Comparison of ENCODE assay signal across 1 cellular context in the genomic region with DNA sequence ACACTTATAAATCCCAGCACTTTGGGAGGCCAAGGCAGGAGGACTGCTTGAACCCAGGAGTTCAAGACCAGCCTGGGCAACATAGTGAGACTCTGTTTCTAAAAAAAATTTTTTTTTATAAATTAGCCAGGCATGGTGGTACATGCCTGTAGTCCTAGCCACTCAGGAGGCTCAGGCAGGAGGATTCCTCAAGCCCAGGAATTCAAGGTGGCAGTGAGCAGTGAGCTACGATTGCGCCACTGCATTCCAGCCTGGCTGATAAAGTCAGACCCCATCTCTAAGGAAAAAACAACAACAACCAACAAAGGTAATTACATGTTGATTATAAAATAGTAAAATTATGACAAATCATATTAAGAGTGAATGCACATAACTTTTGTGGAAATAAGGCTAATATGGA.
TF ChIP-seq lines count a peak whose summit lies in the region.

No MANE protein-coding gene starts in this region.

TF ChIP-seq in GM23338, 12 proteins besides CTCF, POLR2A, EP300 and RAD21:
- TF ChIP-seq STAT1 (IDR thresholded peaks at IDR 0.05; ENCODE audit: unreplicated experiment) (no peak), EZH2phosphoT487 (IDR thresholded peaks at IDR 0.05; ENCODE audit: unreplicated experiment) (no peak), NANOG (IDR thresholded peaks at IDR 0.05; ENCODE audit: borderline replicate concordance) (no peak), POLR2AphosphoS5 (IDR thresholded peaks at IDR 0.05; ENCODE audit: low read depth) (no peak), ZNF114 (CRISPR knock-in tag; IDR thresholded peaks at IDR 0.05) (no peak), CREB1 (CRISPR knock-in tag; IDR thresholded peaks at IDR 0.05; ENCODE audit: low read depth) (no peak), JUNB (IDR thresholded peaks at IDR 0.05; ENCODE audit: unreplicated experiment) (no peak), ZNF331 (CRISPR knock-in tag; IDR thresholded peaks at IDR 0.05; ENCODE audit: low read depth) (no peak), EZH2 (IDR thresholded peaks at IDR 0.05; ENCODE audit: low read depth, unreplicated experiment) (no peak)
- TF ChIP-seq, protein P1, sequence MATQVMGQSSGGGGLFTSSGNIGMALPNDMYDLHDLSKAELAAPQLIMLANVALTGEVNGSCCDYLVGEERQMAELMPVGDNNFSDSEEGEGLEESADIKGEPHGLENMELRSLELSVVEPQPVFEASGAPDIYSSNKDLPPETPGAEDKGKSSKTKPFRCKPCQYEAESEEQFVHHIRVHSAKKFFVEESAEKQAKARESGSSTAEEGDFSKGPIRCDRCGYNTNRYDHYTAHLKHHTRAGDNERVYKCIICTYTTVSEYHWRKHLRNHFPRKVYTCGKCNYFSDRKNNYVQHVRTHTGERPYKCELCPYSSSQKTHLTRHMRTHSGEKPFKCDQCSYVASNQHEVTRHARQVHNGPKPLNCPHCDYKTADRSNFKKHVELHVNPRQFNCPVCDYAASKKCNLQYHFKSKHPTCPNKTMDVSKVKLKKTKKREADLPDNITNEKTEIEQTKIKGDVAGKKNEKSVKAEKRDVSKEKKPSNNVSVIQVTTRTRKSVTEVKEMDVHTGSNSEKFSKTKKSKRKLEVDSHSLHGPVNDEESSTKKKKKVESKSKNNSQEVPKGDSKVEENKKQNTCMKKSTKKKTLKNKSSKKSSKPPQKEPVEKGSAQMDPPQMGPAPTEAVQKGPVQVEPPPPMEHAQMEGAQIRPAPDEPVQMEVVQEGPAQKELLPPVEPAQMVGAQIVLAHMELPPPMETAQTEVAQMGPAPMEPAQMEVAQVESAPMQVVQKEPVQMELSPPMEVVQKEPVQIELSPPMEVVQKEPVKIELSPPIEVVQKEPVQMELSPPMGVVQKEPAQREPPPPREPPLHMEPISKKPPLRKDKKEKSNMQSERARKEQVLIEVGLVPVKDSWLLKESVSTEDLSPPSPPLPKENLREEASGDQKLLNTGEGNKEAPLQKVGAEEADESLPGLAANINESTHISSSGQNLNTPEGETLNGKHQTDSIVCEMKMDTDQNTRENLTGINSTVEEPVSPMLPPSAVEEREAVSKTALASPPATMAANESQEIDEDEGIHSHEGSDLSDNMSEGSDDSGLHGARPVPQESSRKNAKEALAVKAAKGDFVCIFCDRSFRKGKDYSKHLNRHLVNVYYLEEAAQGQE (IDR thresholded peaks at IDR 0.05; ENCODE audit: unreplicated experiment): no peak
- TF ChIP-seq, protein P2, sequence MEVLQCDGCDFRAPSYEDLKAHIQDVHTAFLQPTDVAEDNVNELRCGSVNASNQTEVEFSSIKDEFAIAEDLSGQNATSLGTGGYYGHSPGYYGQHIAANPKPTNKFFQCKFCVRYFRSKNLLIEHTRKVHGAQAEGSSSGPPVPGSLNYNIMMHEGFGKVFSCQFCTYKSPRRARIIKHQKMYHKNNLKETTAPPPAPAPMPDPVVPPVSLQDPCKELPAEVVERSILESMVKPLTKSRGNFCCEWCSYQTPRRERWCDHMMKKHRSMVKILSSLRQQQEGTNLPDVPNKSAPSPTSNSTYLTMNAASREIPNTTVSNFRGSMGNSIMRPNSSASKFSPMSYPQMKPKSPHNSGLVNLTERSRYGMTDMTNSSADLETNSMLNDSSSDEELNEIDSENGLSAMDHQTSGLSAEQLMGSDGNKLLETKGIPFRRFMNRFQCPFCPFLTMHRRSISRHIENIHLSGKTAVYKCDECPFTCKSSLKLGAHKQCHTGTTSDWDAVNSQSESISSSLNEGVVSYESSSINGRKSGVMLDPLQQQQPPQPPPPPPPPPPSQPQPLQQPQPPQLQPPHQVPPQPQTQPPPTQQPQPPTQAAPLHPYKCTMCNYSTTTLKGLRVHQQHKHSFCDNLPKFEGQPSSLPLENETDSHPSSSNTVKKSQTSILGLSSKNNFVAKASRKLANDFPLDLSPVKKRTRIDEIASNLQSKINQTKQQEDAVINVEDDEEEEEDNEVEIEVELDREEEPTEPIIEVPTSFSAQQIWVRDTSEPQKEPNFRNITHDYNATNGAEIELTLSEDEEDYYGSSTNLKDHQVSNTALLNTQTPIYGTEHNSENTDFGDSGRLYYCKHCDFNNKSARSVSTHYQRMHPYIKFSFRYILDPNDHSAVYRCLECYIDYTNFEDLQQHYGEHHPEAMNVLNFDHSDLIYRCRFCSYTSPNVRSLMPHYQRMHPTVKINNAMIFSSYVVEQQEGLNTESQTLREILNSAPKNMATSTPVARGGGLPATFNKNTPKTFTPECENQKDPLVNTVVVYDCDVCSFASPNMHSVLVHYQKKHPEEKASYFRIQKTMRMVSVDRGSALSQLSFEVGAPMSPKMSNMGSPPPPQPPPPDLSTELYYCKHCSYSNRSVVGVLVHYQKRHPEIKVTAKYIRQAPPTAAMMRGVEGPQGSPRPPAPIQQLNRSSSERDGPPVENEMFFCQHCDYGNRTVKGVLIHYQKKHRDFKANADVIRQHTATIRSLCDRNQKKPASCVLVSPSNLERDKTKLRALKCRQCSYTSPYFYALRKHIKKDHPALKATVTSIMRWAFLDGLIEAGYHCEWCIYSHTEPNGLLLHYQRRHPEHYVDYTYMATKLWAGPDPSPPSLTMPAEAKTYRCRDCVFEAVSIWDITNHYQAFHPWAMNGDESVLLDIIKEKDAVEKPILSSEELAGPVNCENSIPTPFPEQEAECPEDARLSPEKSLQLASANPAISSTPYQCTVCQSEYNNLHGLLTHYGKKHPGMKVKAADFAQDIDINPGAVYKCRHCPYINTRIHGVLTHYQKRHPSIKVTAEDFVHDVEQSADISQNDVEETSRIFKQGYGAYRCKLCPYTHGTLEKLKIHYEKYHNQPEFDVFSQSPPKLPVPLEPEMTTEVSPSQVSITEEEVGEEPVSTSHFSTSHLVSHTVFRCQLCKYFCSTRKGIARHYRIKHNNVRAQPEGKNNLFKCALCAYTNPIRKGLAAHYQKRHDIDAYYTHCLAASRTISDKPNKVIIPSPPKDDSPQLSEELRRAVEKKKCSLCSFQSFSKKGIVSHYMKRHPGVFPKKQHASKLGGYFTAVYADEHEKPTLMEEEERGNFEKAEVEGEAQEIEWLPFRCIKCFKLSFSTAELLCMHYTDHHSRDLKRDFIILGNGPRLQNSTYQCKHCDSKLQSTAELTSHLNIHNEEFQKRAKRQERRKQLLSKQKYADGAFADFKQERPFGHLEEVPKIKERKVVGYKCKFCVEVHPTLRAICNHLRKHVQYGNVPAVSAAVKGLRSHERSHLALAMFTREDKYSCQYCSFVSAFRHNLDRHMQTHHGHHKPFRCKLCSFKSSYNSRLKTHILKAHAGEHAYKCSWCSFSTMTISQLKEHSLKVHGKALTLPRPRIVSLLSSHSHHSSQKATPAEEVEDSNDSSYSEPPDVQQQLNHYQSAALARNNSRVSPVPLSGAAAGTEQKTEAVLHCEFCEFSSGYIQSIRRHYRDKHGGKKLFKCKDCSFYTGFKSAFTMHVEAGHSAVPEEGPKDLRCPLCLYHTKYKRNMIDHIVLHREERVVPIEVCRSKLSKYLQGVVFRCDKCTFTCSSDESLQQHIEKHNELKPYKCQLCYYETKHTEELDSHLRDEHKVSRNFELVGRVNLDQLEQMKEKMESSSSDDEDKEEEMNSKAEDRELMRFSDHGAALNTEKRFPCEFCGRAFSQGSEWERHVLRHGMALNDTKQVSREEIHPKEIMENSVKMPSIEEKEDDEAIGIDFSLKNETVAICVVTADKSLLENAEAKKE (CRISPR knock-in tag; IDR thresholded peaks at IDR 0.05): no peak
- TF ChIP-seq, protein P3, sequence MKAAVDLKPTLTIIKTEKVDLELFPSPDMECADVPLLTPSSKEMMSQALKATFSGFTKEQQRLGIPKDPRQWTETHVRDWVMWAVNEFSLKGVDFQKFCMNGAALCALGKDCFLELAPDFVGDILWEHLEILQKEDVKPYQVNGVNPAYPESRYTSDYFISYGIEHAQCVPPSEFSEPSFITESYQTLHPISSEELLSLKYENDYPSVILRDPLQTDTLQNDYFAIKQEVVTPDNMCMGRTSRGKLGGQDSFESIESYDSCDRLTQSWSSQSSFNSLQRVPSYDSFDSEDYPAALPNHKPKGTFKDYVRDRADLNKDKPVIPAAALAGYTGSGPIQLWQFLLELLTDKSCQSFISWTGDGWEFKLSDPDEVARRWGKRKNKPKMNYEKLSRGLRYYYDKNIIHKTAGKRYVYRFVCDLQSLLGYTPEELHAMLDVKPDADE (IDR thresholded peaks at IDR 0.05): no peak
